ENCODE assay signal across 1 cellular context in the genomic region with DNA sequence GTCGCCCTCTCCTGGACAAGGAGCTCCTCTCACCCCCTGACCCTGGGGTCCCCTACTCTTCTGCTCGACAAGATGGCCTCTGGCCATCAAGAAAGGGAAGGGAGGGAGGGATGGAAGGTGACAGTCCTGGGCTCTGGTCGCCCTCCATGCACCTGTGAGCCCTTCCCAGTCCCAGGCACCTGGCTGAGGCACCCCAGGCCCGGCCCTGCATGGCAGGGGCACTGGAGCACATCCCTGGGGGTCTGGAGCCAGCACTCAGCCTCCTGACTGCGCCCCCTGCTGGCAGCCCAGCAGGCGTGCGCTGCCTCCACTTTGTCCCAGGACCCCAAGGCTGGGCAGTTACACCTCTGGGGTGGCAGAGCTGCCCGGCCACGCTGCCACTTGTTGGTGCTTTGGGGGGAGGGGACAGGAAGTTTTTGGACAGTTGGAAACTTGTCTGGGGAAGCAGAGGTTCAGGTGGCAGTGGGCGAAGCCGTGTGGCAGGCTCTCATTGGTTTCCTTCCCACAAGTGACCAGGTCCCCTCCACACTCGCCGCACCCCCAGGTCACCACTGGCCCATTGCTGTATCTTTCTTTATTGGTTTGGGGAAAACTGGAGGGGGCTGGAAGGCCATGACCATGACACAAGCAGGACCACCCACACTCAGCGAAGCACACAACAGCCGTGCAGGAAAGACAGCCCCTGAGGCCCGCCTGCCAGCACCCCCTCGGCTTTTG.
TF ChIP-seq lines count a peak whose summit lies in the region.

No MANE protein-coding gene starts in this region.

TF ChIP-seq in GM23338, 12 proteins besides CTCF, POLR2A, EP300 and RAD21:
- TF ChIP-seq EZH2phosphoT487 (IDR thresholded peaks at IDR 0.05; ENCODE audit: unreplicated experiment) (no peak), CREB1 (CRISPR knock-in tag; IDR thresholded peaks at IDR 0.05; ENCODE audit: low read depth) (no peak), NANOG (IDR thresholded peaks at IDR 0.05; ENCODE audit: borderline replicate concordance) (no peak), ZNF331 (CRISPR knock-in tag; IDR thresholded peaks at IDR 0.05; ENCODE audit: low read depth) (no peak), POLR2AphosphoS5 (IDR thresholded peaks at IDR 0.05; ENCODE audit: low read depth) (no peak), ZNF114 (CRISPR knock-in tag; IDR thresholded peaks at IDR 0.05) (no peak), EZH2 (IDR thresholded peaks at IDR 0.05; ENCODE audit: low read depth, unreplicated experiment) (no peak), STAT1 (IDR thresholded peaks at IDR 0.05; ENCODE audit: unreplicated experiment) (no peak), JUNB (IDR thresholded peaks at IDR 0.05; ENCODE audit: unreplicated experiment) (no peak)
- TF ChIP-seq, protein P1, sequence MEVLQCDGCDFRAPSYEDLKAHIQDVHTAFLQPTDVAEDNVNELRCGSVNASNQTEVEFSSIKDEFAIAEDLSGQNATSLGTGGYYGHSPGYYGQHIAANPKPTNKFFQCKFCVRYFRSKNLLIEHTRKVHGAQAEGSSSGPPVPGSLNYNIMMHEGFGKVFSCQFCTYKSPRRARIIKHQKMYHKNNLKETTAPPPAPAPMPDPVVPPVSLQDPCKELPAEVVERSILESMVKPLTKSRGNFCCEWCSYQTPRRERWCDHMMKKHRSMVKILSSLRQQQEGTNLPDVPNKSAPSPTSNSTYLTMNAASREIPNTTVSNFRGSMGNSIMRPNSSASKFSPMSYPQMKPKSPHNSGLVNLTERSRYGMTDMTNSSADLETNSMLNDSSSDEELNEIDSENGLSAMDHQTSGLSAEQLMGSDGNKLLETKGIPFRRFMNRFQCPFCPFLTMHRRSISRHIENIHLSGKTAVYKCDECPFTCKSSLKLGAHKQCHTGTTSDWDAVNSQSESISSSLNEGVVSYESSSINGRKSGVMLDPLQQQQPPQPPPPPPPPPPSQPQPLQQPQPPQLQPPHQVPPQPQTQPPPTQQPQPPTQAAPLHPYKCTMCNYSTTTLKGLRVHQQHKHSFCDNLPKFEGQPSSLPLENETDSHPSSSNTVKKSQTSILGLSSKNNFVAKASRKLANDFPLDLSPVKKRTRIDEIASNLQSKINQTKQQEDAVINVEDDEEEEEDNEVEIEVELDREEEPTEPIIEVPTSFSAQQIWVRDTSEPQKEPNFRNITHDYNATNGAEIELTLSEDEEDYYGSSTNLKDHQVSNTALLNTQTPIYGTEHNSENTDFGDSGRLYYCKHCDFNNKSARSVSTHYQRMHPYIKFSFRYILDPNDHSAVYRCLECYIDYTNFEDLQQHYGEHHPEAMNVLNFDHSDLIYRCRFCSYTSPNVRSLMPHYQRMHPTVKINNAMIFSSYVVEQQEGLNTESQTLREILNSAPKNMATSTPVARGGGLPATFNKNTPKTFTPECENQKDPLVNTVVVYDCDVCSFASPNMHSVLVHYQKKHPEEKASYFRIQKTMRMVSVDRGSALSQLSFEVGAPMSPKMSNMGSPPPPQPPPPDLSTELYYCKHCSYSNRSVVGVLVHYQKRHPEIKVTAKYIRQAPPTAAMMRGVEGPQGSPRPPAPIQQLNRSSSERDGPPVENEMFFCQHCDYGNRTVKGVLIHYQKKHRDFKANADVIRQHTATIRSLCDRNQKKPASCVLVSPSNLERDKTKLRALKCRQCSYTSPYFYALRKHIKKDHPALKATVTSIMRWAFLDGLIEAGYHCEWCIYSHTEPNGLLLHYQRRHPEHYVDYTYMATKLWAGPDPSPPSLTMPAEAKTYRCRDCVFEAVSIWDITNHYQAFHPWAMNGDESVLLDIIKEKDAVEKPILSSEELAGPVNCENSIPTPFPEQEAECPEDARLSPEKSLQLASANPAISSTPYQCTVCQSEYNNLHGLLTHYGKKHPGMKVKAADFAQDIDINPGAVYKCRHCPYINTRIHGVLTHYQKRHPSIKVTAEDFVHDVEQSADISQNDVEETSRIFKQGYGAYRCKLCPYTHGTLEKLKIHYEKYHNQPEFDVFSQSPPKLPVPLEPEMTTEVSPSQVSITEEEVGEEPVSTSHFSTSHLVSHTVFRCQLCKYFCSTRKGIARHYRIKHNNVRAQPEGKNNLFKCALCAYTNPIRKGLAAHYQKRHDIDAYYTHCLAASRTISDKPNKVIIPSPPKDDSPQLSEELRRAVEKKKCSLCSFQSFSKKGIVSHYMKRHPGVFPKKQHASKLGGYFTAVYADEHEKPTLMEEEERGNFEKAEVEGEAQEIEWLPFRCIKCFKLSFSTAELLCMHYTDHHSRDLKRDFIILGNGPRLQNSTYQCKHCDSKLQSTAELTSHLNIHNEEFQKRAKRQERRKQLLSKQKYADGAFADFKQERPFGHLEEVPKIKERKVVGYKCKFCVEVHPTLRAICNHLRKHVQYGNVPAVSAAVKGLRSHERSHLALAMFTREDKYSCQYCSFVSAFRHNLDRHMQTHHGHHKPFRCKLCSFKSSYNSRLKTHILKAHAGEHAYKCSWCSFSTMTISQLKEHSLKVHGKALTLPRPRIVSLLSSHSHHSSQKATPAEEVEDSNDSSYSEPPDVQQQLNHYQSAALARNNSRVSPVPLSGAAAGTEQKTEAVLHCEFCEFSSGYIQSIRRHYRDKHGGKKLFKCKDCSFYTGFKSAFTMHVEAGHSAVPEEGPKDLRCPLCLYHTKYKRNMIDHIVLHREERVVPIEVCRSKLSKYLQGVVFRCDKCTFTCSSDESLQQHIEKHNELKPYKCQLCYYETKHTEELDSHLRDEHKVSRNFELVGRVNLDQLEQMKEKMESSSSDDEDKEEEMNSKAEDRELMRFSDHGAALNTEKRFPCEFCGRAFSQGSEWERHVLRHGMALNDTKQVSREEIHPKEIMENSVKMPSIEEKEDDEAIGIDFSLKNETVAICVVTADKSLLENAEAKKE (CRISPR knock-in tag; IDR thresholded peaks at IDR 0.05): no peak
- TF ChIP-seq, protein P2, sequence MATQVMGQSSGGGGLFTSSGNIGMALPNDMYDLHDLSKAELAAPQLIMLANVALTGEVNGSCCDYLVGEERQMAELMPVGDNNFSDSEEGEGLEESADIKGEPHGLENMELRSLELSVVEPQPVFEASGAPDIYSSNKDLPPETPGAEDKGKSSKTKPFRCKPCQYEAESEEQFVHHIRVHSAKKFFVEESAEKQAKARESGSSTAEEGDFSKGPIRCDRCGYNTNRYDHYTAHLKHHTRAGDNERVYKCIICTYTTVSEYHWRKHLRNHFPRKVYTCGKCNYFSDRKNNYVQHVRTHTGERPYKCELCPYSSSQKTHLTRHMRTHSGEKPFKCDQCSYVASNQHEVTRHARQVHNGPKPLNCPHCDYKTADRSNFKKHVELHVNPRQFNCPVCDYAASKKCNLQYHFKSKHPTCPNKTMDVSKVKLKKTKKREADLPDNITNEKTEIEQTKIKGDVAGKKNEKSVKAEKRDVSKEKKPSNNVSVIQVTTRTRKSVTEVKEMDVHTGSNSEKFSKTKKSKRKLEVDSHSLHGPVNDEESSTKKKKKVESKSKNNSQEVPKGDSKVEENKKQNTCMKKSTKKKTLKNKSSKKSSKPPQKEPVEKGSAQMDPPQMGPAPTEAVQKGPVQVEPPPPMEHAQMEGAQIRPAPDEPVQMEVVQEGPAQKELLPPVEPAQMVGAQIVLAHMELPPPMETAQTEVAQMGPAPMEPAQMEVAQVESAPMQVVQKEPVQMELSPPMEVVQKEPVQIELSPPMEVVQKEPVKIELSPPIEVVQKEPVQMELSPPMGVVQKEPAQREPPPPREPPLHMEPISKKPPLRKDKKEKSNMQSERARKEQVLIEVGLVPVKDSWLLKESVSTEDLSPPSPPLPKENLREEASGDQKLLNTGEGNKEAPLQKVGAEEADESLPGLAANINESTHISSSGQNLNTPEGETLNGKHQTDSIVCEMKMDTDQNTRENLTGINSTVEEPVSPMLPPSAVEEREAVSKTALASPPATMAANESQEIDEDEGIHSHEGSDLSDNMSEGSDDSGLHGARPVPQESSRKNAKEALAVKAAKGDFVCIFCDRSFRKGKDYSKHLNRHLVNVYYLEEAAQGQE (IDR thresholded peaks at IDR 0.05; ENCODE audit: unreplicated experiment): no peak
- TF ChIP-seq, protein P3, sequence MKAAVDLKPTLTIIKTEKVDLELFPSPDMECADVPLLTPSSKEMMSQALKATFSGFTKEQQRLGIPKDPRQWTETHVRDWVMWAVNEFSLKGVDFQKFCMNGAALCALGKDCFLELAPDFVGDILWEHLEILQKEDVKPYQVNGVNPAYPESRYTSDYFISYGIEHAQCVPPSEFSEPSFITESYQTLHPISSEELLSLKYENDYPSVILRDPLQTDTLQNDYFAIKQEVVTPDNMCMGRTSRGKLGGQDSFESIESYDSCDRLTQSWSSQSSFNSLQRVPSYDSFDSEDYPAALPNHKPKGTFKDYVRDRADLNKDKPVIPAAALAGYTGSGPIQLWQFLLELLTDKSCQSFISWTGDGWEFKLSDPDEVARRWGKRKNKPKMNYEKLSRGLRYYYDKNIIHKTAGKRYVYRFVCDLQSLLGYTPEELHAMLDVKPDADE (IDR thresholded peaks at IDR 0.05): no peak
